8 cellular contexts compared by ENCODE assay signal in genomic region chr2:148874868-148875341, GRCh38. TPM values are rescaled to one million over a fixed set of nuclear protein-coding genes. Genes with fewer than 3 reads are reported as not detected.
DNase-seq lines count a peak whose midpoint lies in the region; ATAC-seq and TF ChIP-seq lines count a peak whose summit lies in the region.

Gene KIF5C (plus strand): TSS chr2:148875227. CDS start chr2:148875618, 391 bp downstream.

- TF ChIP-seq CTCF in CD8-positive, alpha-beta T cell (IDR thresholded peaks at IDR 0.05): no peak
- TF ChIP-seq CTCF in PC-3 (conservative IDR thresholded peaks at IDR 0.05; ENCODE audit: low read depth, low read length) (no peak), fibroblast of mammary gland (conservative IDR thresholded peaks at IDR 0.05; ENCODE audit: control insufficient read depth, insufficient read depth, low read depth, low read length) (no peak)

- H3K9me3 ChIP-seq in CD8-positive, alpha-beta T cell (ENCODE audit: low read length): no peaks in the 10 kb centered on the region
- H3K9me3 ChIP-seq in PC-3 (ENCODE audit: low read length): no peaks in the 10 kb centered on the region

- H3K27me3 ChIP-seq in CD8-positive, alpha-beta T cell (ENCODE audit: insufficient read depth, low read length): no peaks in the 10 kb centered on the region
- H3K27me3 ChIP-seq in PC-3 (ENCODE audit: low read length): peaks cover 28% of the 10 kb centered on the region

- peak within 1 kb of the TSS; percentile 52 for H3K4me3 ChIP-seq in CD8-positive, alpha-beta T cell (ENCODE audit: low read depth, low read length)
- peak within 1 kb of the TSS; percentile 64 for H3K4me3 ChIP-seq in PC-3 (ENCODE audit: low read length)
- peak within 1 kb of the TSS; percentile 15 for H3K4me3 ChIP-seq in fibroblast of mammary gland (ENCODE audit: control insufficient read depth, low read depth, low read length)

- H3K4me1 ChIP-seq in CD8-positive, alpha-beta T cell (ENCODE audit: insufficient read depth, low read length): peaks cover 12% of the 10 kb centered on the region
- peaks cover 18% of the 10 kb centered on the region for H3K4me1 ChIP-seq in PC-3 (ENCODE audit: insufficient read depth, low read length)

- peak within 1 kb of the TSS; percentile 41 for H3K27ac Mint-ChIP-seq in CD8-positive, alpha-beta T cell
- no peak within 1 kb of the TSS for H3K27ac Mint-ChIP-seq in natural killer cell treated with Interleukin-12 subunit alpha and Interleukin-12 subunit beta and Interleukin-15 and Interleukin-18, amount 100 ng/mL, for 72 hours

- peak within 1 kb of the TSS; percentile 86 for H3K4me3 Mint-ChIP-seq in CD8-positive, alpha-beta T cell
- peak within 1 kb of the TSS; percentile 68 for H3K4me3 Mint-ChIP-seq in natural killer cell treated with Interleukin-12 subunit alpha and Interleukin-12 subunit beta and Interleukin-15 and Interleukin-18, amount 100 ng/mL, for 72 hours

- no peaks in the 10 kb centered on the region for H3K79me2 ChIP-seq in PC-3 (ENCODE audit: low read length)

- peak; percentile 77 to 94 (median 86) for DNase-seq in CD8-positive, alpha-beta T cell
- DNase-seq in HS-5 (ENCODE audit: low read depth): peak; percentile 67
- DNase-seq in PC-3: peak; percentile 82
- DNase-seq in activated T-helper 1 cell treated with anti-CD3 and anti-CD28 coated beads, Interleukin-2, amount 50 U/mL, for 16 hours (ENCODE audit: low read depth in 1 of 2, low spot score in 1 of 2): peak; percentile 82
- DNase-seq in fibroblast of mammary gland (ENCODE audit: low read depth): peak; percentile 69
- peak; percentile 83 for DNase-seq in natural killer cell treated with Interleukin-12 subunit alpha and Interleukin-12 subunit beta and Interleukin-15 and Interleukin-18, amount 100 ng/mL, for 72 hours (ENCODE audit: low spot score)
- peak; percentile 87 for DNase-seq in stimulated activated naive CD4-positive, alpha-beta T cell treated with Interleukin-2 at 50 U/mL for 16 hours (lab: John Stamatoyannopoulos, UW)

- no peak within 1 kb of the TSS for H3K27ac ChIP-seq in CD8-positive, alpha-beta T cell (ENCODE audit: low read depth, low read length)
- no peak within 1 kb of the TSS for H3K27ac ChIP-seq in PC-3 (ENCODE audit: low read length)

- peak; percentile 87 for ATAC-seq in CD8-positive, alpha-beta T cell
- ATAC-seq in GM21367 (IDR thresholded peaks at IDR 0.05; ENCODE audit: unreplicated experiment) (peak; percentile 97), PC-3 (peak; percentile 77)
- peak; percentile 94 to 95 for ATAC-seq in natural killer cell treated with Interleukin-12 subunit alpha and Interleukin-12 subunit beta and Interleukin-15 and Interleukin-18, amount 100 ng/mL, for 72 hours

- no peaks in the 10 kb centered on the region for H3K9me3 Mint-ChIP-seq in CD8-positive, alpha-beta T cell
- peaks cover 2% of the 10 kb centered on the region for H3K9me3 Mint-ChIP-seq in natural killer cell treated with Interleukin-12 subunit alpha and Interleukin-12 subunit beta and Interleukin-15 and Interleukin-18, amount 100 ng/mL, for 72 hours

- no peaks in the 10 kb centered on the region for H3F3A ChIP-seq in PC-3 (ENCODE audit: low read length, unreplicated experiment)

- no peaks in the 10 kb centered on the region for H3K36me3 ChIP-seq in CD8-positive, alpha-beta T cell (ENCODE audit: insufficient read depth, low read length)
- no peaks in the 10 kb centered on the region for H3K36me3 ChIP-seq in PC-3 (ENCODE audit: low read depth, low read length)

- no peaks in the 10 kb centered on the region for H4K20me1 ChIP-seq in PC-3 (ENCODE audit: low read length)

- POLR2A ChIA-PET in CD8-positive, alpha-beta T cell (lab: Charles Lee): interaction anchor here (1.0 kb wide), 1 partner anchor 854 kb away, joined by 3 read pairs; the partner anchor contains the start of genes MBD5 and ORC4
- POLR2A ChIA-PET in PC-3 (lab: Charles Lee; ENCODE audit: unreplicated experiment): no interaction called here

- CTCF ChIA-PET in CD8-positive, alpha-beta T cell (lab: Charles Lee): interaction anchor here (1.1 kb wide), 1 partner anchor 231 kb away, joined by 3 read pairs; no protein-coding TSS in a partner anchor
- CTCF ChIA-PET in PC-3 (lab: Charles Lee): no interaction called here

- peak within 1 kb of the TSS; percentile 86 for H2AFZ ChIP-seq in PC-3 (ENCODE audit: low read length)

- peaks cover 18% of the 10 kb centered on the region for H3K4me1 Mint-ChIP-seq in CD8-positive, alpha-beta T cell (ENCODE audit: low read depth)
- H3K4me1 Mint-ChIP-seq in natural killer cell treated with Interleukin-12 subunit alpha and Interleukin-12 subunit beta and Interleukin-15 and Interleukin-18, amount 100 ng/mL, for 72 hours (ENCODE audit: low read depth in 2 of 2): peaks cover 0 to 7% of the 10 kb centered on the region in 2 donors

- H3K36me3 Mint-ChIP-seq in CD8-positive, alpha-beta T cell: no peaks in the 10 kb centered on the region
- H3K36me3 Mint-ChIP-seq in natural killer cell treated with Interleukin-12 subunit alpha and Interleukin-12 subunit beta and Interleukin-15 and Interleukin-18, amount 100 ng/mL, for 72 hours: peaks cover under 1% of the 10 kb centered on the region

- intact Hi-C loops in CD8-positive, alpha-beta T cell (cut with DNase I, micrococcal nuclease): loop anchor here (2.0 to 10.0 kb wide), 9 partner anchors 52 to 1033 kb away; partner anchors contain the start of genes EPC2 (in 2 of the 2), MMADHC (in 2 of the 2), ACVR2A (in 1 of the 2) and MBD5 (in 1 of the 2)
- intact Hi-C loops in PC-3 (cut with micrococcal nuclease): loop anchor here (10.0 kb wide), 1 partner anchor 230 kb away; the partner anchor contains the start of gene EPC2

- H3K9me2 ChIP-seq in PC-3 (replicated peaks; ENCODE audit: low read length): no peaks in the 10 kb centered on the region

- H3K9ac ChIP-seq in PC-3 (ENCODE audit: low read length): no peak within 1 kb of the TSS

- peak within 1 kb of the TSS; percentile 78 for H3K4me2 ChIP-seq in PC-3 (ENCODE audit: low read length)

- peaks cover 16% of the 10 kb centered on the region for H3K27me3 Mint-ChIP-seq in CD8-positive, alpha-beta T cell (ENCODE audit: low read depth)
- peaks cover 48 to 59% of the 10 kb centered on the region in 2 donors for H3K27me3 Mint-ChIP-seq in natural killer cell treated with Interleukin-12 subunit alpha and Interleukin-12 subunit beta and Interleukin-15 and Interleukin-18, amount 100 ng/mL, for 72 hours

- no TSS peak for BruUV-seq in PC-3 (replicated peaks; lab: Mats Ljungman, UMichigan)

RNA-seq across cellular contexts. Expression of gene KIF5C, which starts in this region (rescaled TPM):
- total RNA-seq in CD8-positive, alpha-beta T cell: 1 to 10 TPM; 6.4 to 6.5 TPM
- 4.0 and 7.3 TPM in 2 replicates for total RNA-seq in PC-3 (2014; rRNA removed)
- total RNA-seq in natural killer cell treated with Interleukin-12 subunit alpha and Interleukin-12 subunit beta and Interleukin-15 and Interleukin-18, amount 100 ng/mL, for 72 hours: 1 to 10 TPM; 2.6 to 8.6 TPM
